ENCODE assay signal across 16 cellular contexts in genomic region chr4:158799856-158800255, GRCh38.
"Had no signal": no experiment of that assay in that cellular context is flagged by ENCODE, and none has a peak within 500 bp of the region (broad histone marks: within the 10 kb centered on the region; RNA-seq: fewer than 3 reads in every experiment).

No MANE protein-coding gene starts in this region.

- H3K9me3 Mint-ChIP-seq: activated naive CD8-positive, alpha-beta T cell treated with anti-CD3 and anti-CD28 coated beads for 36 hours; activated T-cell treated with anti-CD3 and anti-CD28 coated beads, Interleukin-2, amount 50 U/mL, for 24 hours; T-helper 1 cell treated with Interleukin-12 subunit alpha and Interleukin-12 subunit beta and Interleukin-4 antibody, amounts not matched to agents 30 μg/mL and 1 μg/mL, for 36 hours had no signal

- DNase-seq: activated CD4-positive, alpha-beta T cell treated with anti-CD3 and anti-CD28 coated beads, Interleukin-2, amount 50 U/mL, for 4 hours; activated CD4-positive, CD25-positive, alpha-beta regulatory T cell; activated CD8-positive, alpha-beta memory T cell treated with anti-CD3 and anti-CD28 coated beads, Interleukin-2, amount 10 ng/mL, durations not matched to agents 7 days and 5 days; activated gamma-delta T cell; activated naive CD8-positive, alpha-beta T cell treated with anti-CD3 and anti-CD28 coated beads for 36 hours; activated T-cell treated with anti-CD3 and anti-CD28 coated beads, Interleukin-2, amount 50 U/mL, for 24 hours; esophagus squamous epithelium; foreskin fibroblast; head of caudate nucleus; left ventricle myocardium superior; right cardiac atrium; spleen; stimulated activated CD4-positive, alpha-beta T cell treated with anti-CD3 and anti-CD28 coated beads, Interleukin-2, amount 100 ng/mL, for 24 hours; stimulated activated naive CD4-positive, alpha-beta T cell had no signal

- H3K36me3 Mint-ChIP-seq: activated naive CD8-positive, alpha-beta T cell treated with anti-CD3 and anti-CD28 coated beads for 36 hours had no signal

- H3K4me1 ChIP-seq: breast epithelium had no signal

- H3K27ac ChIP-seq: breast epithelium, esophagus squamous epithelium, spleen had no signal

- H3K4me3 Mint-ChIP-seq: activated CD8-positive, alpha-beta memory T cell treated with anti-CD3 and anti-CD28 coated beads, Interleukin-2, amount 10 ng/mL, durations not matched to agents 7 days and 5 days; activated naive CD8-positive, alpha-beta T cell treated with anti-CD3 and anti-CD28 coated beads for 36 hours; activated T-cell treated with anti-CD3 and anti-CD28 coated beads, Interleukin-2, amount 50 U/mL, for 24 hours; T-helper 1 cell treated with Interleukin-12 subunit alpha and Interleukin-12 subunit beta and Interleukin-4 antibody, amounts not matched to agents 30 μg/mL and 1 μg/mL, for 36 hours had no signal

- H3K9me3 ChIP-seq: breast epithelium, esophagus squamous epithelium, spleen had no signal

- ATAC-seq: activated CD8-positive, alpha-beta memory T cell treated with anti-CD3 and anti-CD28 coated beads, Interleukin-2, amount 10 ng/mL, durations not matched to agents 7 days and 5 days; left ventricle myocardium superior had no signal

- H3K27ac Mint-ChIP-seq: activated CD8-positive, alpha-beta memory T cell treated with anti-CD3 and anti-CD28 coated beads, Interleukin-2, amount 10 ng/mL, durations not matched to agents 7 days and 5 days; activated naive CD8-positive, alpha-beta T cell treated with anti-CD3 and anti-CD28 coated beads for 36 hours; activated T-cell treated with anti-CD3 and anti-CD28 coated beads, Interleukin-2, amount 50 U/mL, for 24 hours; T-helper 1 cell treated with Interleukin-12 subunit alpha and Interleukin-12 subunit beta and Interleukin-4 antibody, amounts not matched to agents 30 μg/mL and 1 μg/mL, for 36 hours had no signal

- H3K4me3 ChIP-seq: breast epithelium, esophagus squamous epithelium, spleen had no signal

- H3K27me3 ChIP-seq: breast epithelium, esophagus squamous epithelium had no signal

- H3K36me3 ChIP-seq: breast epithelium, esophagus squamous epithelium, spleen had no signal

- H3K27me3 Mint-ChIP-seq: activated CD8-positive, alpha-beta memory T cell treated with anti-CD3 and anti-CD28 coated beads, Interleukin-2, amount 10 ng/mL, durations not matched to agents 7 days and 5 days; activated naive CD8-positive, alpha-beta T cell treated with anti-CD3 and anti-CD28 coated beads for 36 hours; activated T-cell treated with anti-CD3 and anti-CD28 coated beads, Interleukin-2, amount 50 U/mL, for 24 hours had no signal
